ENCODE assay signal across 8 cellular contexts in genomic region chr2:148022882-148023281, GRCh38. TPM values are rescaled to one million over a fixed set of nuclear protein-coding genes. Genes with fewer than 3 reads are reported as not detected.
A peak's percentile ranks its signal among the peaks of the same experiment; 100 is the strongest.
DNase-seq lines count a peak whose midpoint lies in the region; ATAC-seq and TF ChIP-seq lines count a peak whose summit lies in the region.

No MANE protein-coding gene starts in this region.

- H3K9ac ChIP-seq in BLaER1 = peak overlapping the region; percentile 87; the same call in 1 of the 2 replicates
- no peak overlapping the region for H3K9ac ChIP-seq in HUES48 (ENCODE audit: low read depth, low read length)

- no peaks in the 10 kb centered on the region for H3K27me3 ChIP-seq in BLaER1
- H3K27me3 ChIP-seq in HUES48 (ENCODE audit: control insufficient read depth, insufficient read depth, low read length) = no peaks in the 10 kb centered on the region
- no peaks in the 10 kb centered on the region for H3K27me3 ChIP-seq in naive thymus-derived CD4-positive, alpha-beta T cell (ENCODE audit: control insufficient read depth in 2 of 2, insufficient read depth in 2 of 2, low read length in 2 of 2)

- H3K4me1 ChIP-seq in BLaER1 (peaks cover 41% of the 10 kb centered on the region), HUES48 (ENCODE audit: control insufficient read depth, insufficient read depth, low read length) (peaks cover 15% of the 10 kb centered on the region; the same call in 1 of the 2 replicates)
- H3K4me1 ChIP-seq in naive thymus-derived CD4-positive, alpha-beta T cell (ENCODE audit: control insufficient read depth in 2 of 2, insufficient read depth in 2 of 2, low read length in 2 of 2) = peaks cover 20 to 30% of the 10 kb centered on the region in 2 donors

- in situ Hi-C loops in astrocyte of the spinal cord (cut with HindIII; ENCODE audit: low sequenced_read_pairs) = no loop called here

- peak overlapping the region; percentile 52 to 98 (median 89) for H3K27ac Mint-ChIP-seq in naive thymus-derived CD4-positive, alpha-beta T cell

- DNase-seq in astrocyte of the spinal cord (ENCODE audit: low read depth, low spot score) (no peak), occipital lobe (lab: John Stamatoyannopoulos, UW) (no peak), COR-L47 (lab: John Stamatoyannopoulos, UW) (no peak), UCSD-AML1 (lab: John Stamatoyannopoulos, UW; ENCODE audit: unreplicated experiment) (no peak)
- no peak for DNase-seq in naive thymus-derived CD4-positive, alpha-beta T cell

- peaks cover 46% of the 10 kb centered on the region for H4K20me1 ChIP-seq in BLaER1

- H3K27ac ChIP-seq in BLaER1 (no peak overlapping the region), HUES48 (ENCODE audit: low read depth, low read length) (no peak overlapping the region)
- H3K27ac ChIP-seq in naive thymus-derived CD4-positive, alpha-beta T cell (ENCODE audit: low read depth, low read length) = peak overlapping the region; percentile 91

- peaks cover 0 to 4% (median 0%) of the 10 kb centered on the region in 11 donors for H3K9me3 Mint-ChIP-seq in naive thymus-derived CD4-positive, alpha-beta T cell

- TF ChIP-seq CTCF in astrocyte of the spinal cord (IDR thresholded peaks at IDR 0.05; ENCODE audit: low read depth, low read length) = no peak

- H3K36me3 ChIP-seq in BLaER1 (no peaks in the 10 kb centered on the region), HUES48 (ENCODE audit: control insufficient read depth, insufficient read depth, low read length) (no peaks in the 10 kb centered on the region)
- H3K36me3 ChIP-seq in naive thymus-derived CD4-positive, alpha-beta T cell (ENCODE audit: control insufficient read depth in 2 of 3, insufficient read depth in 3 of 3, low read length in 3 of 3) = peaks cover 0 to 10% (median 0%) of the 10 kb centered on the region in 3 experiments

- intact Hi-C loops in naive thymus-derived CD4-positive, alpha-beta T cell (cut with micrococcal nuclease) = loop anchor here (2.0 to 10.0 kb wide), 4 partner anchors 14 to 728 kb away; no protein-coding TSS in a partner anchor

- POLR2A ChIA-PET in naive thymus-derived CD4-positive, alpha-beta T cell (lab: Charles Lee) = interaction anchor here (0.8 to 1.1 kb wide), 3 partner anchors 14 to 853 kb away, joined by 3 read pairs; no protein-coding TSS in a partner anchor

- peaks cover 26 to 72% (median 59%) of the 10 kb centered on the region in 7 donors for H3K4me1 Mint-ChIP-seq in naive thymus-derived CD4-positive, alpha-beta T cell

- H3K27me3 Mint-ChIP-seq in naive thymus-derived CD4-positive, alpha-beta T cell = no peaks in the 10 kb centered on the region

- peak overlapping the region; percentile 82; the same call in 1 of the 2 replicates for H3K4me3 ChIP-seq in BLaER1
- H3K4me3 ChIP-seq in HUES48 (ENCODE audit: low read depth, low read length) = peak overlapping the region; percentile 97
- peak overlapping the region; percentile 21 for H3K4me3 ChIP-seq in astrocyte of the spinal cord (ENCODE audit: low read depth, low read length)
- peak overlapping the region; percentile 89 for H3K4me3 ChIP-seq in naive thymus-derived CD4-positive, alpha-beta T cell (ENCODE audit: low read length)

- peak overlapping the region; percentile 77 for H3K4me2 ChIP-seq in BLaER1

- H3K36me3 Mint-ChIP-seq in naive thymus-derived CD4-positive, alpha-beta T cell = peaks cover 0 to 6% (median 0%) of the 10 kb centered on the region in 5 donors

- CTCF ChIA-PET in naive thymus-derived CD4-positive, alpha-beta T cell (lab: Charles Lee) = interaction anchor here (0.6 to 1.0 kb wide), 3 partner anchors 483 to 845 kb away, joined by 3 to 4 read pairs (median 3); no protein-coding TSS in a partner anchor

- peak overlapping the region; percentile 83 to 99 (median 97) for H3K4me3 Mint-ChIP-seq in naive thymus-derived CD4-positive, alpha-beta T cell

- H3K9me3 ChIP-seq in BLaER1 (no peaks in the 10 kb centered on the region), HUES48 (ENCODE audit: control insufficient read depth, insufficient read depth, low read length) (no peaks in the 10 kb centered on the region)
- no peaks in the 10 kb centered on the region for H3K9me3 ChIP-seq in naive thymus-derived CD4-positive, alpha-beta T cell (ENCODE audit: control insufficient read depth in 2 of 3, low read length in 3 of 3)

- ATAC-seq in naive thymus-derived CD4-positive, alpha-beta T cell = no peak
- ATAC-seq in GM18868 (IDR thresholded peaks at IDR 0.05; ENCODE audit: unreplicated experiment) = no peak

RNA-seq across cellular contexts. Expression of gene MBD5, which starts 2.0 kb away (rescaled TPM):
- total RNA-seq in naive thymus-derived CD4-positive, alpha-beta T cell = 10 to 100 TPM; 54.6 to 76.8 (median 69.1) TPM
- 10 to 100 TPM; 14.6 to 22.9 TPM for polyA plus RNA-seq in naive thymus-derived CD4-positive, alpha-beta T cell
- total RNA-seq in occipital lobe = 59.1 TPM

RNA-seq across cellular contexts. Expression of gene ORC4, which starts 2.3 kb away (rescaled TPM):
- total RNA-seq in naive thymus-derived CD4-positive, alpha-beta T cell = 10 to 100 TPM; 34.1 to 63.7 (median 44.8) TPM
- 10 to 100 TPM; 46.5 to 46.9 TPM for polyA plus RNA-seq in naive thymus-derived CD4-positive, alpha-beta T cell
- total RNA-seq in occipital lobe = 95.5 TPM

Comparison
In these comparisons a context has a peak if more than half of its experiments do, and no peak if none do; other contexts are left out.
1. H3K4me3 ChIP-seq: peak in every context shown above with its lines; median percentile 97 in HUES48; 89 in naive thymus-derived CD4-positive, alpha-beta T cell; 82 in BLaER1; 21 in astrocyte of the spinal cord.